ENCODE assay signal across 19 cellular contexts in genomic region chr3:146770881-146771280, GRCh38.
DNase-seq lines count a peak whose midpoint lies in the region; ATAC-seq and TF ChIP-seq lines count a peak whose summit lies in the region.
"Had no signal": no experiment of that assay in that cellular context is flagged by ENCODE, and none has a peak within 500 bp of the region (broad histone marks: within the 10 kb centered on the region; RNA-seq: fewer than 3 reads in every experiment).

No MANE protein-coding gene starts in this region.

- H3K27me3 ChIP-seq in DND-41 (ENCODE audit: insufficient read depth, low read length, poor library complexity) (no peaks in the 10 kb centered on the region), HAP-1 (ENCODE audit: low read depth) (no peaks in the 10 kb centered on the region)
- H3K27me3 ChIP-seq: BLaER1 had no signal

- no peaks in the 10 kb centered on the region for H4K20me1 ChIP-seq in DND-41 (ENCODE audit: insufficient read depth, low read length)
- H4K20me1 ChIP-seq: BLaER1 had no signal

- no peak overlapping the region for H3K4me3 Mint-ChIP-seq in activated CD4-positive, alpha-beta memory T cell treated with anti-CD3 and anti-CD28 coated beads for 36 hours
- H3K4me3 Mint-ChIP-seq: CD4-positive, CD25-positive, alpha-beta regulatory T cell; CD8-positive, alpha-beta T cell had no signal

- H3K4me1 ChIP-seq in DND-41 (ENCODE audit: insufficient read depth, low read length) (no peaks in the 10 kb centered on the region), HAP-1 (no peaks in the 10 kb centered on the region)
- H3K4me1 ChIP-seq: A549, BLaER1, Caco-2 had no signal

- H3K27ac Mint-ChIP-seq in activated CD4-positive, alpha-beta memory T cell treated with anti-CD3 and anti-CD28 coated beads for 36 hours, result no peak overlapping the region
- H3K27ac Mint-ChIP-seq: CD8-positive, alpha-beta T cell had no signal

- H3K4me2 ChIP-seq in DND-41 (ENCODE audit: insufficient read depth, low read length), result no peak overlapping the region
- H3K4me2 ChIP-seq: A549, BLaER1 had no signal

- H3K27ac ChIP-seq in DND-41 (ENCODE audit: low read length), result no peak overlapping the region
- H3K27ac ChIP-seq: A549, BLaER1, C4-2B had no signal

- H3K36me3 ChIP-seq in DND-41 (ENCODE audit: insufficient read depth, low read length), result no peaks in the 10 kb centered on the region
- no peaks in the 10 kb centered on the region for H3K36me3 ChIP-seq in HAP-1 (replicated peaks)
- H3K36me3 ChIP-seq: BLaER1 had no signal

- H3K9me3 Mint-ChIP-seq in activated CD4-positive, alpha-beta memory T cell treated with anti-CD3 and anti-CD28 coated beads for 36 hours, result peaks cover 6% of the 10 kb centered on the region

- no peak overlapping the region for H3K4me3 ChIP-seq in DND-41 (ENCODE audit: low read depth in 1 of 2, low read length in 2 of 2)
- H3K4me3 ChIP-seq in HAP-1, result no peak overlapping the region
- H3K4me3 ChIP-seq: A549, BLaER1 had no signal

- CTCF ChIA-PET in activated CD4-positive, alpha-beta memory T cell treated with anti-CD3 and anti-CD28 coated beads for 36 hours (lab: Charles Lee), result no interaction called here

- POLR2A ChIA-PET in activated CD4-positive, alpha-beta memory T cell treated with anti-CD3 and anti-CD28 coated beads for 36 hours (lab: Charles Lee), result no interaction called here

- H3K9ac ChIP-seq in DND-41 (ENCODE audit: low read depth, low read length), result no peak overlapping the region
- H3K9ac ChIP-seq: BLaER1 had no signal

- no peaks in the 10 kb centered on the region for H3K79me2 ChIP-seq in DND-41 (ENCODE audit: insufficient read depth, low read length)

- intact Hi-C loops in activated CD4-positive, alpha-beta memory T cell treated with anti-CD3 and anti-CD28 coated beads for 36 hours (cut with micrococcal nuclease), result no loop called here

- H2AFZ ChIP-seq in DND-41 (ENCODE audit: low read depth, low read length), result peak overlapping the region; percentile 19; the same call in 1 of the 2 replicates

- no peak for TF ChIP-seq CTCF in DND-41 (IDR thresholded peaks at IDR 0.05; ENCODE audit: borderline replicate concordance, extremely low read depth, low read length, poor library complexity, severe bottlenecking)

- ATAC-seq in DND-41 (ENCODE audit: insufficient read depth, low read depth) (no peak), GM19463 (IDR thresholded peaks at IDR 0.05; ENCODE audit: unreplicated experiment) (no peak)
- ATAC-seq: A549; CD8-positive, alpha-beta T cell; HCT116 had no signal

- H3K27me3 Mint-ChIP-seq in activated CD4-positive, alpha-beta memory T cell treated with anti-CD3 and anti-CD28 coated beads for 36 hours, result no peaks in the 10 kb centered on the region
- H3K27me3 Mint-ChIP-seq: CD4-positive, CD25-positive, alpha-beta regulatory T cell had no signal

- no peaks in the 10 kb centered on the region for H3K36me3 Mint-ChIP-seq in activated CD4-positive, alpha-beta memory T cell treated with anti-CD3 and anti-CD28 coated beads for 36 hours
- H3K36me3 Mint-ChIP-seq: CD4-positive, CD25-positive, alpha-beta regulatory T cell; CD8-positive, alpha-beta T cell had no signal

- H3K4me1 Mint-ChIP-seq in activated CD4-positive, alpha-beta memory T cell treated with anti-CD3 and anti-CD28 coated beads for 36 hours (ENCODE audit: low read depth), result no peaks in the 10 kb centered on the region
- H3K4me1 Mint-ChIP-seq: CD4-positive, CD25-positive, alpha-beta regulatory T cell had no signal

- no peak for DNase-seq in DND-41
- DNase-seq in dermis blood vessel endothelial cell, result peak; percentile 7
- DNase-seq in lung microvascular endothelial cell (ENCODE audit: low read depth in 2 of 2), result peak; percentile 5 to 33
- no peak for DNase-seq in HAP-1 (ENCODE audit: low spot score in 2 of 2)
- DNase-seq in activated CD8-positive, alpha-beta memory T cell treated with anti-CD3 and anti-CD28 coated beads, Interleukin-2, amount 50 U/mL, for 48 hours, result no peak
- no peak for DNase-seq in activated CD4-positive, alpha-beta memory T cell treated with anti-CD3 and anti-CD28 coated beads for 36 hours
- DNase-seq: 8988T; Caco-2; CD4-positive, CD25-positive, alpha-beta regulatory T cell; CD8-positive, alpha-beta T cell; DMS153; EL; GDM1; H7 had no signal

- H3K9me3 ChIP-seq in DND-41 (ENCODE audit: insufficient read depth, low read length, severe bottlenecking), result no peaks in the 10 kb centered on the region
- no peaks in the 10 kb centered on the region for H3K9me3 ChIP-seq in HAP-1
- H3K9me3 ChIP-seq: A549, Caco-2 had no signal

- in situ Hi-C loops in HAP-1 (cut with MboI; ENCODE audit: low sequenced_read_pairs), result no loop called here

Comparison
In these comparisons a context has a peak if more than half of its experiments do, and no peak if none do; other contexts are left out.
1. DNase-seq: peak in dermis blood vessel endothelial cell (single experiment) and lung microvascular endothelial cell (2 of 2); none in DND-41 (single experiment), HAP-1 (0 of 2), activated CD8-positive, alpha-beta memory T cell treated with anti-CD3 and anti-CD28 coated beads, Interleukin-2, amount 50 U/mL, for 48 hours (single experiment) and activated CD4-positive, alpha-beta memory T cell treated with anti-CD3 and anti-CD28 coated beads for 36 hours (single experiment).